9 cellular contexts compared by ENCODE assay signal in the genomic region with DNA sequence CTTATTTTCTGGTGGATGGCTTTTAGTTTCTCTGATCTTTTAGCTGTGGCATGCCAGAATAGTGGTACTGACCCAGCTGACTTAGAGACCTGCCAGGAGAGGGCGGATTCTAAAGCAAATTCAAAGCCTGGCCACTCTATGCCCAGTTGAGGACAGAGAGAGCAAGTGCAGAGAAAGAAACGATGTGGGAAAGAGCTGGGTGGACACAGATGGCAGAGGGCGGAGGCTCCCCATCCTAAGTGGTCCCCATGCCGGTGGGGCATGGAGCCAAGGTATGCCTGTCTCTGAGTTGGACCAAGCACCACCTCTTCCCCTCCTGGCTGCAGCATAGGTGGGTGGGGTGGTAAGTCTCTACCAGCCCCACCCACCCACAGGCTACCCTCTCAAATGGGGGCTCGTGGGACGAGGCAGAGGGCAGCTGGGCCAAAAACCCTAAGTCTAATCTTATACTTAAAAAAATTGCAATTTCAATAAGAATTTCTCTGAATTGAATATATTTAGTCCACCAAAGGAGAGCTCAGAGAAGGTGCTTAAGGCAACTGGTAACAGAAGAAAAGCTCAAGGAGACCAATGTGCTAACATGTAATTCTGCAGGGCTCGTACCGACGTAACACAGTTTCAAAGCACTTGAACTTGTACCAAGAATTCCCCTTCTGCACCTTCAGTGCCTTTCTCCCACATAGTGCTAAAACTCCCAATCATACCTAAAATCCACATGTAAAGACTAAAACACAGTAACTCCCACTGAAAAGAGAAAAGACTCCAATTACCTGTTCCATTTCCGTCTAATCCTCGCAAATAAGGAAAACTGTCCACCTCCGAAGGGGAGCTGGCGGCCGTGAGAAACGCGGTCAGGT.
A peak's percentile ranks its signal among the peaks of the same experiment; 100 is the strongest.
DNase-seq lines count a peak whose midpoint lies in the region; TF ChIP-seq lines count a peak whose summit lies in the region.
"Had no signal": no experiment of that assay in that cellular context is flagged by ENCODE, and none has a peak within 500 bp of the region (broad histone marks: within the 10 kb centered on the region; RNA-seq: fewer than 3 reads in every experiment).

No MANE protein-coding gene starts in this region.

- H3K4me1 ChIP-seq in breast epithelium, result no peaks in the 10 kb centered on the region

- BruUV-seq in MCF 10A (replicated peaks; lab: Mats Ljungman, UMichigan), result no TSS peak

- no peak overlapping the region for H3K27ac Mint-ChIP-seq in MCF 10A (ENCODE audit: low read depth, unreplicated experiment)
- H3K27ac Mint-ChIP-seq in activated CD4-positive, alpha-beta memory T cell treated with anti-CD3 and anti-CD28 coated beads for 36 hours, result peak overlapping the region; percentile 56

- H3K36me3 ChIP-seq in breast epithelium, result no peaks in the 10 kb centered on the region

- no peaks in the 10 kb centered on the region for H3K27me3 Mint-ChIP-seq in MCF 10A (ENCODE audit: insufficient read depth, unreplicated experiment)
- no peaks in the 10 kb centered on the region for H3K27me3 Mint-ChIP-seq in activated CD4-positive, alpha-beta memory T cell treated with anti-CD3 and anti-CD28 coated beads for 36 hours

- H3K4me3 ChIP-seq in breast epithelium, result peak overlapping the region in 2 of 3 donors; percentile 43 to 45

- no peaks in the 10 kb centered on the region for H3K4me1 Mint-ChIP-seq in MCF 10A (ENCODE audit: insufficient read depth, unreplicated experiment)
- peaks cover 23% of the 10 kb centered on the region for H3K4me1 Mint-ChIP-seq in activated CD4-positive, alpha-beta memory T cell treated with anti-CD3 and anti-CD28 coated beads for 36 hours (ENCODE audit: low read depth)

- no peak for TF ChIP-seq CTCF in breast epithelium (IDR thresholded peaks at IDR 0.05)
- no peak for TF ChIP-seq CTCF in MCF 10A (IDR thresholded peaks at IDR 0.05; ENCODE audit: unreplicated experiment)

- no peaks in the 10 kb centered on the region for H3K27me3 ChIP-seq in breast epithelium

- no peaks in the 10 kb centered on the region for H3K36me3 Mint-ChIP-seq in MCF 10A (ENCODE audit: insufficient read depth, unreplicated experiment)
- H3K36me3 Mint-ChIP-seq in activated CD4-positive, alpha-beta memory T cell treated with anti-CD3 and anti-CD28 coated beads for 36 hours, result no peaks in the 10 kb centered on the region

- no peak overlapping the region for H3K4me3 Mint-ChIP-seq in MCF 10A (ENCODE audit: unreplicated experiment)
- peak overlapping the region; percentile 77 for H3K4me3 Mint-ChIP-seq in activated CD4-positive, alpha-beta memory T cell treated with anti-CD3 and anti-CD28 coated beads for 36 hours

- H3K9me3 ChIP-seq in breast epithelium, result no peaks in the 10 kb centered on the region

- no peak for TF ChIP-seq POLR2A in breast epithelium (IDR thresholded peaks at IDR 0.05)

- intact Hi-C loops in breast epithelium (cut with DNase I; ENCODE audit: low total_unique reads), result no loop called here
- intact Hi-C loops in MCF 10A (cut with micrococcal nuclease), result no loop called here
- intact Hi-C loops in activated CD4-positive, alpha-beta memory T cell treated with anti-CD3 and anti-CD28 coated beads for 36 hours (cut with micrococcal nuclease), result loop anchor here (1.0 kb wide), 1 partner anchor 25 kb away; no protein-coding TSS in a partner anchor
- intact Hi-C loops in posterior vena cava (cut with DNase I), result no loop called here

- H3K27ac ChIP-seq in breast epithelium, result no peak overlapping the region
- H3K27ac ChIP-seq in temporal lobe (ENCODE audit: low read depth, low read length), result peak overlapping the region; percentile 79

- DNase-seq in breast epithelium (ENCODE audit: low spot score in 2 of 2) (no peak), MCF 10A (ENCODE audit: unreplicated experiment) (no peak), inferior parietal cortex (ENCODE audit: extremely low spot score) (peak; percentile 56), posterior vena cava (ENCODE audit: low spot score) (no peak), NCI-H748 treated with DMSO at 0.1 percent for 48 hours (lab: John Stamatoyannopoulos, UW) (no peak)
- no peak for DNase-seq in activated CD4-positive, alpha-beta memory T cell treated with anti-CD3 and anti-CD28 coated beads for 36 hours
- no peak for DNase-seq in activated CD8-positive, alpha-beta memory T cell treated with anti-CD3 and anti-CD28 coated beads, Interleukin-2, amount 50 U/mL, for 4 hours
- DNase-seq: activated gamma-delta T cell had no signal

- no peaks in the 10 kb centered on the region for H3K9me3 Mint-ChIP-seq in MCF 10A (ENCODE audit: unreplicated experiment)
- no peaks in the 10 kb centered on the region for H3K9me3 Mint-ChIP-seq in activated CD4-positive, alpha-beta memory T cell treated with anti-CD3 and anti-CD28 coated beads for 36 hours

- CTCF ChIA-PET in MCF 10A (lab: Yijun Ruan, JAX), result interaction anchor here (0.8 kb wide), 2 partner anchors 16 to 25 kb away, joined by 3 to 4 read pairs; no protein-coding TSS in a partner anchor
- CTCF ChIA-PET in activated CD4-positive, alpha-beta memory T cell treated with anti-CD3 and anti-CD28 coated beads for 36 hours (lab: Charles Lee), result no interaction called here

- POLR2A ChIA-PET in MCF 10A (lab: Yijun Ruan, JAX), result no interaction called here
- POLR2A ChIA-PET in activated CD4-positive, alpha-beta memory T cell treated with anti-CD3 and anti-CD28 coated beads for 36 hours (lab: Charles Lee), result interaction anchor here (1.1 kb wide), 1 partner anchor 14 kb away, joined by 3 read pairs; no protein-coding TSS in a partner anchor
